1 cellular context compared by ENCODE assay signal in the genomic region with DNA sequence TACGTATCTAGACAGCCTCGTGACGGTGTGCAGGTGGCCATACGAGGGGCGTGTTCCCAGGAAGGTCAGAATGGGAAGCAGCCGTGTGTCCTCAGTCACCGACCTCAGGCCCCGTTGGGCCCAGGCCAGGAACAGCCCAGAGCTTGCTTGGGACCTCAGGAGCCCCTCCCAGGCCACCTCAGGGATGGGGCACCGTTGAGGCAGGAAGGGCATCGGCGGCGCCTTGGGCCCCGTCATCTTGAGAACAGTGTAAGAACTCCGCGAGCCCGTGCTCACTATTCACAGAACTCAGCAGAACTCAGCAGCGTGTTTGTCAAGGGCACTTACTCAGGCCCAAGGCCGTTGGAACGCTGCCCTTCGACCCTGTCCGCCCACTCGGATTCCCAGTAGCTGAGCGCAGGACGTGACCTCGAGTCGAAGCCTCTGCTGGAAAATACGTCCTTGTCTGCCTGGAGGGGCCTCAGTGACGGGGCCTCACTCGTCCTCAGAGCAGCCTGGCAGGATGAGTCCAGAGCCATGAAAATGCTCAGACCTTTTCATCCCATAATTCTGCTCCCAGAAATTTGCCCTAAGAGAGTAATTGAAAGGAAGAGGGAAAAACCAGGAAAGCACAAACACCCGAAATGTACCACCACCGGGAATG.
A peak's percentile ranks its signal among the peaks of the same experiment; 100 is the strongest.
TF ChIP-seq lines count a peak whose summit lies in the region.

No MANE protein-coding gene starts in this region.

TF ChIP-seq in HepG2, 621 proteins besides CTCF, POLR2A, EP300 and RAD21 (continued from another document and continues in another):
- TF ChIP-seq USF2 (IDR thresholded peaks at IDR 0.05; ENCODE audit: low read depth, low read length) (no peak), USF2 (CRISPR knock-in tag; IDR thresholded peaks at IDR 0.05; ENCODE audit: borderline replicate concordance) (no peak), MTF2 (CRISPR knock-in tag; IDR thresholded peaks at IDR 0.05; ENCODE audit: borderline replicate concordance) (no peak), KMT2A (CRISPR knock-in tag; IDR thresholded peaks at IDR 0.05) (peak; percentile 70), ZBTB7B (CRISPR knock-in tag; IDR thresholded peaks at IDR 0.05) (peak; percentile 91), THAP9 (CRISPR knock-in tag; IDR thresholded peaks at IDR 0.05; ENCODE audit: borderline replicate concordance) (peak; percentile 19; the same call in 1 of the 2 replicates), ONECUT2 (CRISPR knock-in tag; IDR thresholded peaks at IDR 0.05) (no peak), ZBTB21 (CRISPR knock-in tag; IDR thresholded peaks at IDR 0.05) (no peak), MIER2 (CRISPR knock-in tag; IDR thresholded peaks at IDR 0.05) (no peak), SMYD3 (CRISPR knock-in tag; IDR thresholded peaks at IDR 0.05) (peak; percentile 80; the same call in 1 of the 2 replicates), MIXL1 (CRISPR knock-in tag; IDR thresholded peaks at IDR 0.05) (peak; percentile 83), CENPX (CRISPR knock-in tag; IDR thresholded peaks at IDR 0.05) (no peak), ZSCAN21 (CRISPR knock-in tag; IDR thresholded peaks at IDR 0.05; ENCODE audit: borderline replicate concordance) (no peak), AHR (CRISPR knock-in tag; IDR thresholded peaks at IDR 0.05) (peak; percentile 54; the same call in 1 of the 2 replicates), ZBTB10 (CRISPR knock-in tag; IDR thresholded peaks at IDR 0.05; ENCODE audit: borderline replicate concordance) (no peak), SNAPC5 (CRISPR knock-in tag; IDR thresholded peaks at IDR 0.05; ENCODE audit: borderline replicate concordance) (no peak), YEATS4 (CRISPR knock-in tag; IDR thresholded peaks at IDR 0.05; ENCODE audit: borderline replicate concordance) (peak; percentile 60; the same call in 1 of the 2 replicates), ATF1 (CRISPR knock-in tag; IDR thresholded peaks at IDR 0.05) (no peak), GABPA (IDR thresholded peaks at IDR 0.05; ENCODE audit: low read depth, low read length) (no peak), GABPA (CRISPR knock-in tag; IDR thresholded peaks at IDR 0.05; ENCODE audit: low read depth) (no peak), ZNF160 (CRISPR knock-in tag; IDR thresholded peaks at IDR 0.05) (no peak), MED13 (CRISPR knock-in tag; IDR thresholded peaks at IDR 0.05) (no peak), PAX8 (CRISPR knock-in tag; IDR thresholded peaks at IDR 0.05; ENCODE audit: borderline replicate concordance) (0 out of 2 replicates have a peak, but pooled peaks have one; percentile 43)
- TF ChIP-seq, protein P1, sequence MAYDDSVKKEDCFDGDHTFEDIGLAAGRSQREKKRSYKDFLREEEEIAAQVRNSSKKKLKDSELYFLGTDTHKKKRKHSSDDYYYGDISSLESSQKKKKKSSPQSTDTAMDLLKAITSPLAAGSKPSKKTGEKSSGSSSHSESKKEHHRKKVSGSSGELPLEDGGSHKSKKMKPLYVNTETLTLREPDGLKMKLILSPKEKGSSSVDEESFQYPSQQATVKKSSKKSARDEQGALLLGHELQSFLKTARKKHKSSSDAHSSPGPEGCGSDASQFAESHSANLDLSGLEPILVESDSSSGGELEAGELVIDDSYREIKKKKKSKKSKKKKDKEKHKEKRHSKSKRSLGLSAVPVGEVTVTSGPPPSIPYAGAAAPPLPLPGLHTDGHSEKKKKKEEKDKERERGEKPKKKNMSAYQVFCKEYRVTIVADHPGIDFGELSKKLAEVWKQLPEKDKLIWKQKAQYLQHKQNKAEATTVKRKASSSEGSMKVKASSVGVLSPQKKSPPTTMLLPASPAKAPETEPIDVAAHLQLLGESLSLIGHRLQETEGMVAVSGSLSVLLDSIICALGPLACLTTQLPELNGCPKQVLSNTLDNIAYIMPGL (CRISPR knock-in tag; IDR thresholded peaks at IDR 0.05; ENCODE audit: borderline replicate concordance in 1 of 2, low read depth in 1 of 2), result no peak
- TF ChIP-seq, protein P2, sequence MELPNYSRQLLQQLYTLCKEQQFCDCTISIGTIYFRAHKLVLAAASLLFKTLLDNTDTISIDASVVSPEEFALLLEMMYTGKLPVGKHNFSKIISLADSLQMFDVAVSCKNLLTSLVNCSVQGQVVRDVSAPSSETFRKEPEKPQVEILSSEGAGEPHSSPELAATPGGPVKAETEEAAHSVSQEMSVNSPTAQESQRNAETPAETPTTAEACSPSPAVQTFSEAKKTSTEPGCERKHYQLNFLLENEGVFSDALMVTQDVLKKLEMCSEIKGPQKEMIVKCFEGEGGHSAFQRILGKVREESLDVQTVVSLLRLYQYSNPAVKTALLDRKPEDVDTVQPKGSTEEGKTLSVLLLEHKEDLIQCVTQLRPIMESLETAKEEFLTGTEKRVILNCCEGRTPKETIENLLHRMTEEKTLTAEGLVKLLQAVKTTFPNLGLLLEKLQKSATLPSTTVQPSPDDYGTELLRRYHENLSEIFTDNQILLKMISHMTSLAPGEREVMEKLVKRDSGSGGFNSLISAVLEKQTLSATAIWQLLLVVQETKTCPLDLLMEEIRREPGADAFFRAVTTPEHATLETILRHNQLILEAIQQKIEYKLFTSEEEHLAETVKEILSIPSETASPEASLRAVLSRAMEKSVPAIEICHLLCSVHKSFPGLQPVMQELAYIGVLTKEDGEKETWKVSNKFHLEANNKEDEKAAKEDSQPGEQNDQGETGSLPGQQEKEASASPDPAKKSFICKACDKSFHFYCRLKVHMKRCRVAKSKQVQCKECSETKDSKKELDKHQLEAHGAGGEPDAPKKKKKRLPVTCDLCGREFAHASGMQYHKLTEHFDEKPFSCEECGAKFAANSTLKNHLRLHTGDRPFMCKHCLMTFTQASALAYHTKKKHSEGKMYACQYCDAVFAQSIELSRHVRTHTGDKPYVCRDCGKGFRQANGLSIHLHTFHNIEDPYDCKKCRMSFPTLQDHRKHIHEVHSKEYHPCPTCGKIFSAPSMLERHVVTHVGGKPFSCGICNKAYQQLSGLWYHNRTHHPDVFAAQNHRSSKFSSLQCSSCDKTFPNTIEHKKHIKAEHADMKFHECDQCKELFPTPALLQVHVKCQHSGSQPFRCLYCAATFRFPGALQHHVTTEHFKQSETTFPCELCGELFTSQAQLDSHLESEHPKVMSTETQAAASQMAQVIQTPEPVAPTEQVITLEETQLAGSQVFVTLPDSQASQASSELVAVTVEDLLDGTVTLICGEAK (IDR thresholded peaks at IDR 0.05), result no peak
- TF ChIP-seq, protein P2 (CRISPR knock-in tag; IDR thresholded peaks at IDR 0.05), result no peak; the same call in 1 of the 2 replicates
- TF ChIP-seq, protein P3, sequence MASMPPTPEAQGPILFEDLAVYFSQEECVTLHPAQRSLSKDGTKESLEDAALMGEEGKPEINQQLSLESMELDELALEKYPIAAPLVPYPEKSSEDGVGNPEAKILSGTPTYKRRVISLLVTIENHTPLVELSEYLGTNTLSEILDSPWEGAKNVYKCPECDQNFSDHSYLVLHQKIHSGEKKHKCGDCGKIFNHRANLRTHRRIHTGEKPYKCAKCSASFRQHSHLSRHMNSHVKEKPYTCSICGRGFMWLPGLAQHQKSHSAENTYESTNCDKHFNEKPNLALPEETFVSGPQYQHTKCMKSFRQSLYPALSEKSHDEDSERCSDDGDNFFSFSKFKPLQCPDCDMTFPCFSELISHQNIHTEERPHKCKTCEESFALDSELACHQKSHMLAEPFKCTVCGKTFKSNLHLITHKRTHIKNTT (CRISPR knock-in tag; IDR thresholded peaks at IDR 0.05), result no peak
- TF ChIP-seq, protein P4, sequence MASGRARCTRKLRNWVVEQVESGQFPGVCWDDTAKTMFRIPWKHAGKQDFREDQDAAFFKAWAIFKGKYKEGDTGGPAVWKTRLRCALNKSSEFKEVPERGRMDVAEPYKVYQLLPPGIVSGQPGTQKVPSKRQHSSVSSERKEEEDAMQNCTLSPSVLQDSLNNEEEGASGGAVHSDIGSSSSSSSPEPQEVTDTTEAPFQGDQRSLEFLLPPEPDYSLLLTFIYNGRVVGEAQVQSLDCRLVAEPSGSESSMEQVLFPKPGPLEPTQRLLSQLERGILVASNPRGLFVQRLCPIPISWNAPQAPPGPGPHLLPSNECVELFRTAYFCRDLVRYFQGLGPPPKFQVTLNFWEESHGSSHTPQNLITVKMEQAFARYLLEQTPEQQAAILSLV (CRISPR knock-in tag; IDR thresholded peaks at IDR 0.05; ENCODE audit: borderline replicate concordance), result no peak
- TF ChIP-seq, protein P5, sequence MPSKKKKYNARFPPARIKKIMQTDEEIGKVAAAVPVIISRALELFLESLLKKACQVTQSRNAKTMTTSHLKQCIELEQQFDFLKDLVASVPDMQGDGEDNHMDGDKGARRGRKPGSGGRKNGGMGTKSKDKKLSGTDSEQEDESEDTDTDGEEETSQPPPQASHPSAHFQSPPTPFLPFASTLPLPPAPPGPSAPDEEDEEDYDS (CRISPR knock-in tag; IDR thresholded peaks at IDR 0.05), result peak; percentile 54
